ENCODE assay signal across 9 cellular contexts in genomic region chr10:71970331-71970730, GRCh38. TPM values are rescaled to one million over a fixed set of nuclear protein-coding genes. Genes with fewer than 3 reads are reported as not detected.
DNase-seq lines count a peak whose midpoint lies in the region; ATAC-seq, FAIRE-seq and TF ChIP-seq lines count a peak whose summit lies in the region.
"Had no signal": no experiment of that assay in that cellular context is flagged by ENCODE, and none has a peak within 500 bp of the region (broad histone marks: within the 10 kb centered on the region; RNA-seq: fewer than 3 reads in every experiment).

No MANE protein-coding gene starts in this region.

- TF ChIP-seq POLR2A in breast epithelium (IDR thresholded peaks at IDR 0.05) (no peak), GM12892 (IDR thresholded peaks at IDR 0.05; ENCODE audit: low read depth, low read length) (no peak)

- H4K20me1 ChIP-seq in OCI-LY7 (ENCODE audit: insufficient read depth, low read length) = no peaks in the 10 kb centered on the region

- H3K9me2 ChIP-seq in OCI-LY7 (ENCODE audit: insufficient read depth, low read length) = no peaks in the 10 kb centered on the region

- no peak for FAIRE-seq in GM12892 (lab: Jason Lieb, UNC)

- H3K27ac ChIP-seq in breast epithelium (peak overlapping the region; percentile 85 to 92), lower lobe of right lung (no peak overlapping the region), OCI-LY7 (ENCODE audit: low read depth, low read length, poor library complexity, severe bottlenecking) (no peak overlapping the region)

- no peaks in the 10 kb centered on the region for H3K36me3 ChIP-seq in breast epithelium
- H3K36me3 ChIP-seq in lower lobe of right lung = no peaks in the 10 kb centered on the region
- H3K36me3 ChIP-seq in OCI-LY7 (ENCODE audit: insufficient read depth, low read length) = no peaks in the 10 kb centered on the region

- DNase-seq in 8988T (peak; percentile 50), HT-29 (ENCODE audit: low spot score) (peak; percentile 66), breast epithelium (ENCODE audit: low spot score in 2 of 2) (peak in 1 of 2 donors; percentile 79), lower lobe of right lung (peak; percentile 60), OCI-LY7 (ENCODE audit: low spot score) (no peak), G401 (ENCODE audit: low spot score) (no peak), GM12892 (ENCODE audit: insufficient read length) (no peak), D341Med (ENCODE audit: low spot score) (no peak)
- DNase-seq: activated naive CD8-positive, alpha-beta T cell treated with anti-CD3 and anti-CD28 coated beads, Interleukin-2, amount 10 ng/mL, durations not matched to agents 7 days and 5 days had no signal

- CTCF ChIA-PET in OCI-LY7 (lab: Charles Lee; ENCODE audit: unreplicated experiment) = no interaction called here

- peak overlapping the region in 2 of 3 donors; percentile 52 to 61 for H3K4me3 ChIP-seq in breast epithelium
- no peak overlapping the region for H3K4me3 ChIP-seq in lower lobe of right lung
- H3K4me3 ChIP-seq in OCI-LY7 (ENCODE audit: low read depth, low read length, poor library complexity, severe bottlenecking) = no peak overlapping the region

- TF ChIP-seq CTCF in breast epithelium (IDR thresholded peaks at IDR 0.05) (peak in 1 of 3 donors; percentile 16), lower lobe of right lung (IDR thresholded peaks at IDR 0.05) (no peak), OCI-LY7 (conservative IDR thresholded peaks at IDR 0.05; ENCODE audit: low read length) (no peak)

- intact Hi-C loops in breast epithelium (cut with DNase I; ENCODE audit: low total_unique reads) = no loop called here
- intact Hi-C loops in lower lobe of right lung (cut with DNase I) = no loop called here
- intact Hi-C loops in OCI-LY7 (cut with micrococcal nuclease; ENCODE audit: unreplicated experiment) = no loop called here

- BruUV-seq in OCI-LY7 (replicated peaks; lab: Mats Ljungman, UMichigan) = no TSS peak

- H3K9me3 ChIP-seq in breast epithelium (no peaks in the 10 kb centered on the region), lower lobe of right lung (no peaks in the 10 kb centered on the region), OCI-LY7 (ENCODE audit: low read length) (no peaks in the 10 kb centered on the region)

- H2AFZ ChIP-seq in OCI-LY7 (ENCODE audit: low read length) = no peak overlapping the region

- no peak overlapping the region for H3K4me2 ChIP-seq in OCI-LY7 (ENCODE audit: low read length)

- ATAC-seq in lower lobe of right lung = peak; percentile 44 to 76

- no peaks in the 10 kb centered on the region for H3K27me3 ChIP-seq in breast epithelium
- no peaks in the 10 kb centered on the region for H3K27me3 ChIP-seq in lower lobe of right lung (ENCODE audit: low read depth)

- no peaks in the 10 kb centered on the region for H3K79me2 ChIP-seq in OCI-LY7 (ENCODE audit: insufficient read depth, low read depth, low read length)

- in situ Hi-C loops in G401 (cut with HindIII; ENCODE audit: low sequenced_read_pairs) = no loop called here

- H3K4me1 ChIP-seq in breast epithelium (peaks cover 5 to 33% of the 10 kb centered on the region in 2 donors), lower lobe of right lung (peaks cover 69% of the 10 kb centered on the region), OCI-LY7 (ENCODE audit: insufficient read depth, low read length, poor library complexity, severe bottlenecking) (no peaks in the 10 kb centered on the region)

- POLR2A ChIA-PET in OCI-LY7 (lab: Charles Lee) = no interaction called here

RNA-seq across cellular contexts. Expression of gene CHST3, which starts 6.1 kb away (rescaled TPM):
- 12.3 and 14.1 TPM in 2 replicates for total RNA-seq in HT-29 (2014; rRNA removed; shearing (Covaris generic))
- total RNA-seq in breast epithelium (10 to 100 TPM; 20.2 to 34.5 (median 25.6) TPM), lower lobe of right lung (12.0 TPM), OCI-LY7 (2022) (not detected in 2 replicates)
- total RNA-seq in OCI-LY7 (2014; rRNA removed; shearing (Covaris generic)) = not detected in 2 replicates
- 26.6 and 29.9 TPM in 2 replicates for total RNA-seq in G401 (2014; rRNA removed; shearing (Covaris generic))
- not detected for polyA plus RNA-seq in GM12892 (2012; ENCODE audit: missing spikeins)
- total RNA-seq: activated naive CD8-positive, alpha-beta T cell treated with anti-CD3 and anti-CD28 coated beads, Interleukin-2, amount 10 ng/mL, durations not matched to agents 7 days and 5 days had no signal

Comparison
In these comparisons a context has a peak if more than half of its experiments do, and no peak if none do; other contexts are left out.
1. DNase-seq: peak in 8988T (single experiment), HT-29 (single experiment) and lower lobe of right lung (single experiment); none in OCI-LY7 (single experiment), G401 (single experiment), GM12892 (single experiment) and D341Med (single experiment).
2. H3K27ac ChIP-seq: peak in breast epithelium (2 of 2); none in lower lobe of right lung (single experiment) and OCI-LY7 (single experiment).
3. H3K4me3 ChIP-seq: peak in breast epithelium (2 of 3); none in lower lobe of right lung (single experiment) and OCI-LY7 (single experiment).
4. RNA of gene CHST3, which starts 6.1 kb away (total RNA-seq): 26.6 to 29.9 TPM in G401, 20.2 to 34.5 TPM in breast epithelium, 12.3 to 14.1 TPM in HT-29 and 12.0 TPM in lower lobe of right lung (single experiment); not detected in OCI-LY7; every median in the first group is over 10 times any median in the second.